ENCODE assay signal across 14 cellular contexts in the genomic region with DNA sequence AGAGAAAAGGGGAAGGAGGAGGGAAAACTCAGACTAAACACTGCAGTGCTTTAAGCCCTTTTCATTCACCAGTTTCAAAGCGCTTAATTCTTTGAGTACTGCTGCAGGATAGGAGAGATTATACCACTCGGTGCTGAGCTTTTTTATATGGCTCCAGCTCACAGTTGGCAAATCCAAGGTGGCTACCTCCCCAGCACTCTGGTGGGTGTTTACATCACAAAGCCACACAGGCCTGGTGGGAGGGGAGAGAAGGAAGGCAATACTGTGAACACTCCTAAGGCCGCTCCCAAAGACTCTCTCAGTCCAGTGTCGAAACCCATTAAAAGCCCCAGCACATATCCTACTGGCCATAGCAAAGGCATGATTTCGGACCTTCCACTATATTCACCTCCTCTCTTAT.
"Had no signal": no experiment of that assay in that cellular context is flagged by ENCODE, and none has a peak within 500 bp of the region (broad histone marks: within the 10 kb centered on the region; RNA-seq: fewer than 3 reads in every experiment).

No MANE protein-coding gene starts in this region.

- H3K9me3 Mint-ChIP-seq: activated CD4-positive, alpha-beta T cell treated with anti-CD3 and anti-CD28 coated beads, Interleukin-2, amount 10 ng/mL, durations not matched to agents 24 days and 14 days; activated naive CD8-positive, alpha-beta T cell treated with anti-CD3 and anti-CD28 coated beads, Interleukin-2, amount 10 ng/mL, durations not matched to agents 7 days and 5 days; naive B cell; stimulated activated naive B cell treated with anti-CD40 and anti-IgM and Interleukin-4, amounts not matched to agents 10 μg/mL and 1 μg/mL and 100 μg/mL, for 72 hours had no signal

- H3K9me3 ChIP-seq: gastroesophageal sphincter, thyroid gland, uterus had no signal

- H3K4me3 ChIP-seq: gastroesophageal sphincter, lung, thyroid gland, uterus had no signal

- H3K27me3 ChIP-seq: gastroesophageal sphincter, thyroid gland, uterus had no signal

- H3K36me3 ChIP-seq: gastroesophageal sphincter, thyroid gland, uterus had no signal

- H3K27ac Mint-ChIP-seq: activated CD4-positive, alpha-beta T cell treated with anti-CD3 and anti-CD28 coated beads, Interleukin-2, amount 10 ng/mL, durations not matched to agents 24 days and 14 days; activated naive CD8-positive, alpha-beta T cell treated with anti-CD3 and anti-CD28 coated beads, Interleukin-2, amount 10 ng/mL, durations not matched to agents 7 days and 5 days; stimulated activated naive B cell treated with anti-CD40 and anti-IgM and Interleukin-4, amounts not matched to agents 10 μg/mL and 1 μg/mL and 100 μg/mL, for 72 hours had no signal

- H3K36me3 Mint-ChIP-seq: activated naive CD8-positive, alpha-beta T cell treated with anti-CD3 and anti-CD28 coated beads, Interleukin-2, amount 10 ng/mL, durations not matched to agents 7 days and 5 days had no signal

- H3K4me3 Mint-ChIP-seq: activated CD4-positive, alpha-beta T cell treated with anti-CD3 and anti-CD28 coated beads, Interleukin-2, amount 10 ng/mL, durations not matched to agents 24 days and 14 days; activated naive CD8-positive, alpha-beta T cell treated with anti-CD3 and anti-CD28 coated beads, Interleukin-2, amount 10 ng/mL, durations not matched to agents 7 days and 5 days; stimulated activated naive B cell treated with anti-CD40 and anti-IgM and Interleukin-4, amounts not matched to agents 10 μg/mL and 1 μg/mL and 100 μg/mL, for 72 hours had no signal

- H3K4me1 ChIP-seq: thyroid gland, uterus had no signal

- H3K4me1 Mint-ChIP-seq: activated CD4-positive, alpha-beta T cell treated with anti-CD3 and anti-CD28 coated beads, Interleukin-2, amount 10 ng/mL, durations not matched to agents 24 days and 14 days; activated naive CD8-positive, alpha-beta T cell treated with anti-CD3 and anti-CD28 coated beads, Interleukin-2, amount 10 ng/mL, durations not matched to agents 7 days and 5 days had no signal

- H3K27me3 Mint-ChIP-seq: activated CD4-positive, alpha-beta T cell treated with anti-CD3 and anti-CD28 coated beads, Interleukin-2, amount 10 ng/mL, durations not matched to agents 24 days and 14 days; naive B cell; stimulated activated naive B cell treated with anti-CD40 and anti-IgM and Interleukin-4, amounts not matched to agents 10 μg/mL and 1 μg/mL and 100 μg/mL, for 72 hours had no signal

- DNase-seq: activated CD4-positive, alpha-beta T cell treated with anti-CD3 and anti-CD28 coated beads, Interleukin-2, amount 10 ng/mL, durations not matched to agents 24 days and 14 days; activated CD8-positive, alpha-beta memory T cell treated with anti-CD3 and anti-CD28 coated beads, Interleukin-2, amount 50 U/mL, for 48 hours; activated naive CD8-positive, alpha-beta T cell treated with anti-CD3 and anti-CD28 coated beads, Interleukin-2, amount 10 ng/mL, durations not matched to agents 7 days and 5 days; aorta; cerebellar nuclear complex; effector memory CD4-positive, alpha-beta T cell; islet precursor cell; naive B cell; stimulated activated CD4-positive, alpha-beta T cell treated with anti-CD3 and anti-CD28 coated beads, Interleukin-2, amount 100 ng/mL, for 48 hours; stimulated activated naive B cell treated with anti-CD40 and anti-IgM and Interleukin-4, amounts not matched to agents 10 μg/mL and 1 μg/mL and 100 μg/mL, for 72 hours; thyroid gland; uterus had no signal
